12 cellular contexts compared by ENCODE assay signal in the genomic region with DNA sequence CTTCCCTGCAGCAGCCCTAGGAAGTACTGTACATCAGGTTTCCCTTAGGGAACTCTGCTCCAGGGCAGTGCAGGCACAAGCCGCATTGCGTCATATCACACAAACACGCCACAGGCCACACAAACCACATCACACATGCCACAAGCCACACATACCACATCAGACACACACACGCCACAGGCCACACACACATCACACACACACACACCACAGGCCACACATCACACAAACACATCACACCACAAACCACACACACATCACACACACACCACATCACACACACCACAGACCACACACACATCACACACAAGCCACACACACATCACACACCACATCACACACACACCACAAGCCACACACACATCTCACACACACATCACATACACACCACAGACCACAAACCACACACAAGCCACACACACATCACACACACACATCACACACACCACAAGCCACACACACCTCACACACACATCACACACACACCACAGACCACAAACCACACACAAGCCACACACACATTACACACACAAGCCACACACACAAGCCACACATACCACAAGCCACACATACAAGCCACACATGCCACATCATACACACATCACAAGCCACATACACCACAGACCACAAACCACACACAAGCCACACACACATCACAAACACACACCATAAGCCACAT. TPM values are rescaled to one million over a fixed set of nuclear protein-coding genes. Genes with fewer than 3 reads are reported as not detected.
DNase-seq lines count a peak whose midpoint lies in the region; ATAC-seq, FAIRE-seq and TF ChIP-seq lines count a peak whose summit lies in the region.
"Had no signal": no experiment of that assay in that cellular context is flagged by ENCODE, and none has a peak within 500 bp of the region (broad histone marks: within the 10 kb centered on the region; RNA-seq: fewer than 3 reads in every experiment).

No MANE protein-coding gene starts in this region.

- TF ChIP-seq CTCF in AG09309 (IDR thresholded peaks at IDR 0.05; ENCODE audit: control insufficient read depth, insufficient read depth, low read depth, low read length, missing control alignments) (no peak), fibroblast of pulmonary artery (IDR thresholded peaks at IDR 0.05; ENCODE audit: low read length, missing control alignments) (no peak), Peyer's patch (IDR thresholded peaks at IDR 0.05) (no peak), mucosa of descending colon (IDR thresholded peaks at IDR 0.05) (no peak)

- peaks cover 9% of the 10 kb centered on the region for H3K27me3 Mint-ChIP-seq in activated CD4-positive, alpha-beta memory T cell treated with anti-CD3 and anti-CD28 coated beads for 36 hours

- H3K4me1 ChIP-seq in Peyer's patch (peaks cover 0 to 18% (median 0%) of the 10 kb centered on the region in 4 donors), mucosa of descending colon (ENCODE audit: low read depth) (peaks cover 16% of the 10 kb centered on the region)

- H3K4me3 ChIP-seq in AG09309 (ENCODE audit: control insufficient read depth, low read depth, low read length) (no peak overlapping the region), fibroblast of pulmonary artery (replicated peaks; ENCODE audit: low read depth, low read length) (no peak overlapping the region), Peyer's patch (no peak overlapping the region), mucosa of descending colon (no peak overlapping the region)
- H3K4me3 ChIP-seq: skin epidermis, thoracic aorta had no signal

- H3K4me1 Mint-ChIP-seq in activated CD4-positive, alpha-beta memory T cell treated with anti-CD3 and anti-CD28 coated beads for 36 hours (ENCODE audit: low read depth), result no peaks in the 10 kb centered on the region

- peaks cover 0 to 14% (median 0%) of the 10 kb centered on the region in 4 donors for H3K9me3 ChIP-seq in Peyer's patch
- H3K9me3 ChIP-seq in mucosa of descending colon, result no peaks in the 10 kb centered on the region

- CTCF ChIA-PET in activated CD4-positive, alpha-beta memory T cell treated with anti-CD3 and anti-CD28 coated beads for 36 hours (lab: Charles Lee), result no interaction called here

- POLR2A ChIA-PET in activated CD4-positive, alpha-beta memory T cell treated with anti-CD3 and anti-CD28 coated beads for 36 hours (lab: Charles Lee), result no interaction called here

- no peak overlapping the region for H3K4me3 Mint-ChIP-seq in activated CD4-positive, alpha-beta memory T cell treated with anti-CD3 and anti-CD28 coated beads for 36 hours

- TF ChIP-seq POLR2A in Peyer's patch (IDR thresholded peaks at IDR 0.05), result no peak

- no peak overlapping the region for H3K27ac Mint-ChIP-seq in activated CD4-positive, alpha-beta memory T cell treated with anti-CD3 and anti-CD28 coated beads for 36 hours

- DNase-seq in AG09309 (ENCODE audit: low read depth), result peak; percentile 50
- DNase-seq in GM19239 (ENCODE audit: insufficient read length, low spot score), result no peak
- DNase-seq in activated CD4-positive, alpha-beta memory T cell treated with anti-CD3 and anti-CD28 coated beads for 36 hours, result peak; percentile 61
- DNase-seq in fibroblast of pulmonary artery (ENCODE audit: low read depth), result peak; percentile 38
- no peak for DNase-seq in Peyer's patch
- DNase-seq in mucosa of descending colon, result no peak
- DNase-seq: NCI-H1417 had no signal

- intact Hi-C loops in activated CD4-positive, alpha-beta memory T cell treated with anti-CD3 and anti-CD28 coated beads for 36 hours (cut with micrococcal nuclease), result no loop called here
- intact Hi-C loops in mucosa of descending colon (cut with DNase I, micrococcal nuclease), result no loop called here

- H3K36me3 Mint-ChIP-seq in activated CD4-positive, alpha-beta memory T cell treated with anti-CD3 and anti-CD28 coated beads for 36 hours, result no peaks in the 10 kb centered on the region

- H3K36me3 ChIP-seq in Peyer's patch (no peaks in the 10 kb centered on the region), mucosa of descending colon (ENCODE audit: low read depth) (no peaks in the 10 kb centered on the region)
- H3K36me3 ChIP-seq: thoracic aorta had no signal

- FAIRE-seq in GM19239 (lab: Jason Lieb, UNC), result peak; percentile 21

- ATAC-seq in HG03280 (IDR thresholded peaks at IDR 0.05; ENCODE audit: unreplicated experiment) (no peak), HG03097 (IDR thresholded peaks at IDR 0.05; ENCODE audit: low FRiP score, unreplicated experiment) (no peak), mucosa of descending colon (no peak)

- H3K27ac ChIP-seq in Peyer's patch, result no peak overlapping the region
- H3K27ac ChIP-seq: skin epidermis, thoracic aorta had no signal

- no peaks in the 10 kb centered on the region for H3K27me3 ChIP-seq in Peyer's patch

- peaks cover 6% of the 10 kb centered on the region for H3K9me3 Mint-ChIP-seq in activated CD4-positive, alpha-beta memory T cell treated with anti-CD3 and anti-CD28 coated beads for 36 hours

RNA-seq across cellular contexts. Expression of a gene that starts 53.5 kb away (rescaled TPM):
- total RNA-seq in activated CD4-positive, alpha-beta memory T cell treated with anti-CD3 and anti-CD28 coated beads for 36 hours, result 10 to 100 TPM; 35.5 to 35.9 TPM
- total RNA-seq in Peyer's patch (10 to 100 TPM; 11.6 to 17.2 (median 15.4) TPM), mucosa of descending colon (10 to 100 TPM; 19.1 to 28.9 (median 27.6) TPM)

RNA-seq across cellular contexts. Expression of a gene that starts 55.9 kb away (rescaled TPM):
- not detected for total RNA-seq in activated CD4-positive, alpha-beta memory T cell treated with anti-CD3 and anti-CD28 coated beads for 36 hours
- not detected for total RNA-seq in Peyer's patch
- not detected for total RNA-seq in mucosa of descending colon
- total RNA-seq: lower leg skin, thoracic aorta had no signal

Comparison
In these comparisons a context has a peak if more than half of its experiments do, and no peak if none do; other contexts are left out.
1. DNase-seq: peak in AG09309 (single experiment), activated CD4-positive, alpha-beta memory T cell treated with anti-CD3 and anti-CD28 coated beads for 36 hours (single experiment) and fibroblast of pulmonary artery (single experiment); none in GM19239 (single experiment), Peyer's patch (0 of 3) and mucosa of descending colon (0 of 3).